ENCODE assay signal across 9 cellular contexts in the genomic region with DNA sequence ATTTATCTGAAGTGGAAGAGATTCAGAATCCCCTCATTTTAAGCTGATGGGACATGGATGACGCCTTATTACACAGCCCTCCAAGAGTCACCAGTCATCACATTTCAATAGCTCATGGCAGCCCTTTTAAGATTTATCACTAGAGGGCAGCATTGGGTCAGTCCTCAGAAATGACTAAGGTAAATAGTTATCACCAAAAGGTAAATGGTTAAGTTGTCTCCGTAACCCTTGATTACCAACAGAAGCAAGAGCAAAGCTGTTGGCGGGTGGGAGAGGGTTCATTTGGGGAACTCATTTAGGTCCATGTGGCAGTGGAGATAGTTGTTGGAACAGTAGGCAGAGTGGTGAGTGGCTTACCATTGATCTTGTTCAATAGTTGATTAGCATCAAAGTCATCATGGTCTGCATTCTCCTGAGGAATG. TPM values are rescaled to one million over a fixed set of nuclear protein-coding genes. Genes with fewer than 3 reads are reported as not detected.
DNase-seq lines count a peak whose midpoint lies in the region; ATAC-seq and TF ChIP-seq lines count a peak whose summit lies in the region.
"Had no signal": no experiment of that assay in that cellular context is flagged by ENCODE, and none has a peak within 500 bp of the region (broad histone marks: within the 10 kb centered on the region; RNA-seq: fewer than 3 reads in every experiment).

No MANE protein-coding gene starts in this region.

- DNase-seq in NCI-H1436 (lab: John Stamatoyannopoulos, UW): peak; percentile 14
- no peak for DNase-seq in NCI-H1436 treated with DMSO at 0.1 percent for 48 hours (lab: John Stamatoyannopoulos, UW)
- peak; percentile 88 for DNase-seq in GM23338 (ENCODE audit: low spot score)
- DNase-seq in LoVo (ENCODE audit: low spot score): peak; percentile 64
- peak; percentile 68 for DNase-seq in SHP77 treated with DMSO at 0.1 percent for 48 hours (lab: John Stamatoyannopoulos, UW)
- DNase-seq in mammary epithelial cell: peak; percentile 52
- DNase-seq in left colon: no peak
- peak; percentile 38 for DNase-seq in stimulated activated naive CD8-positive, alpha-beta T cell treated with anti-CD3 and anti-CD28 coated beads, Interleukin-15, Interleukin-2, amounts not matched to agents 100 U/mL and 50 U/mL, for 24 hours

- no peaks in the 10 kb centered on the region; the same call in 1 of the 2 replicates for H3K9me2 ChIP-seq in GM23338 (ENCODE audit: insufficient read depth)

- CTCF ChIA-PET in mammary epithelial cell (lab: Charles Lee; ENCODE audit: low non-redundant PET): interaction anchor here (0.5 to 1.2 kb wide), 8 partner anchors 9 to 171 kb away, joined by 3 to 39 read pairs (median 4); a partner anchor contains a TSS

- in situ Hi-C loops in mammary epithelial cell (cut with MboI; ENCODE audit: low sequenced_read_pairs in 2 of 2): no loop called here

- no peak overlapping the region for H3K27ac ChIP-seq in GM23338 (ENCODE audit: low read depth)
- no peak overlapping the region for H3K27ac ChIP-seq in mammary epithelial cell (ENCODE audit: insufficient read depth, low read depth, low read length)
- H3K27ac ChIP-seq: BLaER1 had no signal

- TF ChIP-seq CTCF in GM23338 (conservative IDR thresholded peaks at IDR 0.05; ENCODE audit: low read depth in 2 of 2) (peak; percentile 81 to 88), mammary epithelial cell (conservative IDR thresholded peaks at IDR 0.05 in 1 of 2, IDR thresholded peaks at IDR 0.05 in 1 of 2; ENCODE audit: extremely low read depth in 1 of 2, insufficient read depth in 1 of 2, low read depth in 1 of 2, low read length in 2 of 2) (peak; percentile 83 to 84)

- H3K79me2 ChIP-seq in GM23338 (replicated peaks; ENCODE audit: insufficient read depth) (no peaks in the 10 kb centered on the region), mammary epithelial cell (ENCODE audit: insufficient read depth, low read length) (no peaks in the 10 kb centered on the region)

- H3K9me3 ChIP-seq in mammary epithelial cell (replicated peaks; ENCODE audit: insufficient read depth, low read length): no peaks in the 10 kb centered on the region
- H3K9me3 ChIP-seq: BLaER1 had no signal

- H3K36me3 Mint-ChIP-seq in GM23338 (ENCODE audit: low read depth): no peaks in the 10 kb centered on the region

- no peaks in the 10 kb centered on the region; the same call in 1 of the 2 replicates for H3K4me1 ChIP-seq in GM23338 (ENCODE audit: insufficient read depth)
- no peaks in the 10 kb centered on the region for H3K4me1 ChIP-seq in mammary epithelial cell (ENCODE audit: insufficient read depth, low read length)
- H3K4me1 ChIP-seq: BLaER1 had no signal

- WGBS in mammary epithelial cell (ENCODE audit: low coverage, missing lambda C conversion rate): 29% methylated on average over 3 of the region's 3 CpGs

- no TSS peak for BruUV-seq in mammary epithelial cell (replicated peaks; lab: Mats Ljungman, UMichigan)

- peaks cover 2% of the 10 kb centered on the region for H3K27me3 Mint-ChIP-seq in GM23338 (ENCODE audit: insufficient read depth, low read depth, poor library complexity)

- H3K36me3 ChIP-seq in GM23338 (ENCODE audit: insufficient read depth): no peaks in the 10 kb centered on the region
- peaks cover 8% of the 10 kb centered on the region for H3K36me3 ChIP-seq in mammary epithelial cell (ENCODE audit: insufficient read depth, low read length)
- H3K36me3 ChIP-seq: BLaER1 had no signal

- H3K27me3 ChIP-seq in GM23338 (ENCODE audit: insufficient read depth): no peaks in the 10 kb centered on the region
- no peaks in the 10 kb centered on the region for H3K27me3 ChIP-seq in mammary epithelial cell (ENCODE audit: insufficient read depth, low read length)
- H3K27me3 ChIP-seq: BLaER1 had no signal

- dilution Hi-C loops in mammary epithelial cell (cut with HindIII; ENCODE audit: low sequenced_read_pairs): loop anchor here (5.0 kb wide), 1 partner anchor 166 kb away; no protein-coding TSS in a partner anchor

- no peaks in the 10 kb centered on the region for H3K9me3 Mint-ChIP-seq in GM23338

- H3K4me3 ChIP-seq in GM23338 (no peak overlapping the region), mammary epithelial cell (replicated peaks in 1 of 3; ENCODE audit: insufficient read depth in 1 of 3, low read depth in 2 of 3, low read length in 3 of 3) (no peak overlapping the region)
- H3K4me3 ChIP-seq: BLaER1 had no signal

- H2AFZ ChIP-seq in GM23338 (no peak overlapping the region), mammary epithelial cell (ENCODE audit: low read depth, low read length) (no peak overlapping the region)

- H4K20me1 ChIP-seq in GM23338 (replicated peaks; ENCODE audit: insufficient read depth) (no peaks in the 10 kb centered on the region), mammary epithelial cell (ENCODE audit: insufficient read depth, low read length) (no peaks in the 10 kb centered on the region)
- H4K20me1 ChIP-seq: BLaER1 had no signal

- peaks cover 13% of the 10 kb centered on the region for H3K4me1 Mint-ChIP-seq in GM23338

- H3K27ac Mint-ChIP-seq in GM23338: peak overlapping the region; percentile 91

- no peaks in the 10 kb centered on the region for H3F3A ChIP-seq in GM23338 (replicated peaks; ENCODE audit: low read depth)

- peak; percentile 94 for ATAC-seq in GM23338
- ATAC-seq in left colon: peak; percentile 41
- ATAC-seq in stimulated activated naive CD8-positive, alpha-beta T cell treated with anti-CD3 and anti-CD28 coated beads, Interleukin-15, Interleukin-2, amounts not matched to agents 100 U/mL and 50 U/mL, for 24 hours: peak; percentile 61

- H3K9ac ChIP-seq in mammary epithelial cell (ENCODE audit: insufficient read depth, low read length): no peak overlapping the region
- H3K9ac ChIP-seq: BLaER1 had no signal

- no peak overlapping the region for H3K4me2 ChIP-seq in GM23338
- no peak overlapping the region for H3K4me2 ChIP-seq in mammary epithelial cell (ENCODE audit: insufficient read depth, low read depth, low read length)
- H3K4me2 ChIP-seq: BLaER1 had no signal

- intact Hi-C loops in mammary epithelial cell (cut with micrococcal nuclease): loop anchor here (1.0 kb wide), 4 partner anchors 48 to 194 kb away; a partner anchor contains a TSS
- intact Hi-C loops in left colon (cut with DNase I, micrococcal nuclease): loop anchor here (5.0 to 10.0 kb wide), 3 partner anchors 152 to 171 kb away; no protein-coding TSS in a partner anchor

- H3K4me3 Mint-ChIP-seq in GM23338: no peak overlapping the region

TF ChIP-seq in GM23338, 12 proteins besides CTCF, POLR2A, EP300 and RAD21 (continues in another document):
- TF ChIP-seq CREB1 (CRISPR knock-in tag; IDR thresholded peaks at IDR 0.05; ENCODE audit: low read depth) (no peak), EZH2phosphoT487 (IDR thresholded peaks at IDR 0.05; ENCODE audit: unreplicated experiment) (no peak), STAT1 (IDR thresholded peaks at IDR 0.05; ENCODE audit: unreplicated experiment) (no peak), ZNF114 (CRISPR knock-in tag; IDR thresholded peaks at IDR 0.05) (no peak), EZH2 (IDR thresholded peaks at IDR 0.05; ENCODE audit: low read depth, unreplicated experiment) (no peak), NANOG (IDR thresholded peaks at IDR 0.05; ENCODE audit: borderline replicate concordance) (no peak), JUNB (IDR thresholded peaks at IDR 0.05; ENCODE audit: unreplicated experiment) (no peak), POLR2AphosphoS5 (IDR thresholded peaks at IDR 0.05; ENCODE audit: low read depth) (no peak)
- TF ChIP-seq, protein P1, sequence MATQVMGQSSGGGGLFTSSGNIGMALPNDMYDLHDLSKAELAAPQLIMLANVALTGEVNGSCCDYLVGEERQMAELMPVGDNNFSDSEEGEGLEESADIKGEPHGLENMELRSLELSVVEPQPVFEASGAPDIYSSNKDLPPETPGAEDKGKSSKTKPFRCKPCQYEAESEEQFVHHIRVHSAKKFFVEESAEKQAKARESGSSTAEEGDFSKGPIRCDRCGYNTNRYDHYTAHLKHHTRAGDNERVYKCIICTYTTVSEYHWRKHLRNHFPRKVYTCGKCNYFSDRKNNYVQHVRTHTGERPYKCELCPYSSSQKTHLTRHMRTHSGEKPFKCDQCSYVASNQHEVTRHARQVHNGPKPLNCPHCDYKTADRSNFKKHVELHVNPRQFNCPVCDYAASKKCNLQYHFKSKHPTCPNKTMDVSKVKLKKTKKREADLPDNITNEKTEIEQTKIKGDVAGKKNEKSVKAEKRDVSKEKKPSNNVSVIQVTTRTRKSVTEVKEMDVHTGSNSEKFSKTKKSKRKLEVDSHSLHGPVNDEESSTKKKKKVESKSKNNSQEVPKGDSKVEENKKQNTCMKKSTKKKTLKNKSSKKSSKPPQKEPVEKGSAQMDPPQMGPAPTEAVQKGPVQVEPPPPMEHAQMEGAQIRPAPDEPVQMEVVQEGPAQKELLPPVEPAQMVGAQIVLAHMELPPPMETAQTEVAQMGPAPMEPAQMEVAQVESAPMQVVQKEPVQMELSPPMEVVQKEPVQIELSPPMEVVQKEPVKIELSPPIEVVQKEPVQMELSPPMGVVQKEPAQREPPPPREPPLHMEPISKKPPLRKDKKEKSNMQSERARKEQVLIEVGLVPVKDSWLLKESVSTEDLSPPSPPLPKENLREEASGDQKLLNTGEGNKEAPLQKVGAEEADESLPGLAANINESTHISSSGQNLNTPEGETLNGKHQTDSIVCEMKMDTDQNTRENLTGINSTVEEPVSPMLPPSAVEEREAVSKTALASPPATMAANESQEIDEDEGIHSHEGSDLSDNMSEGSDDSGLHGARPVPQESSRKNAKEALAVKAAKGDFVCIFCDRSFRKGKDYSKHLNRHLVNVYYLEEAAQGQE (IDR thresholded peaks at IDR 0.05; ENCODE audit: unreplicated experiment): no peak

RNA-seq across cellular contexts. Expression of a gene that starts 12.0 kb away (rescaled TPM):
- 2.8 TPM in 1 of 2 replicates, not detected in the other for total RNA-seq in GM23338 (2014; rRNA removed; shearing (Covaris generic))
- polyA plus RNA-seq in GM23338 (2016; fragmentation: Nextera tagmentation; extraction: Ambion mirVana): not detected in 2 replicates
- total RNA-seq in mammary epithelial cell: under 1 TPM in 1 of 2 donors, not detected in 1; under 0.01 TPM
- polyA plus RNA-seq in mammary epithelial cell: not detected
- polyA minus RNA-seq in mammary epithelial cell: not detected
- total RNA-seq in left colon: not detected

RNA-seq across cellular contexts. Expression of a gene that starts 48.5 kb away (rescaled TPM):
- 2.6 and 8.4 TPM in 2 replicates for total RNA-seq in GM23338 (2014; rRNA removed; shearing (Covaris generic))
- polyA plus RNA-seq in GM23338 (2016; fragmentation: Nextera tagmentation; extraction: Ambion mirVana) (6.0 and 6.4 TPM in 2 replicates), mammary epithelial cell (16.0 TPM)
- total RNA-seq in mammary epithelial cell (10 to 100 TPM; 33.8 to 67.7 TPM), left colon (10 to 100 TPM; 38.5 to 61.6 TPM)
- 28.2 TPM for polyA minus RNA-seq in mammary epithelial cell

Comparison
In these comparisons a context has a peak if more than half of its experiments do, and no peak if none do; other contexts are left out.
1. DNase-seq: peak in NCI-H1436 (single experiment), GM23338 (single experiment), LoVo (single experiment), SHP77 treated with DMSO at 0.1 percent for 48 hours (single experiment), mammary epithelial cell (single experiment) and stimulated activated naive CD8-positive, alpha-beta T cell treated with anti-CD3 and anti-CD28 coated beads, Interleukin-15, Interleukin-2, amounts not matched to agents 100 U/mL and 50 U/mL, for 24 hours (single experiment); none in NCI-H1436 treated with DMSO at 0.1 percent for 48 hours (single experiment) and left colon (0 of 2).
2. ATAC-seq: peak in every context shown above with its lines; median percentile 94 in GM23338; 61 in stimulated activated naive CD8-positive, alpha-beta T cell treated with anti-CD3 and anti-CD28 coated beads, Interleukin-15, Interleukin-2, amounts not matched to agents 100 U/mL and 50 U/mL, for 24 hours; 41 in left colon.